In the genomic region with DNA sequence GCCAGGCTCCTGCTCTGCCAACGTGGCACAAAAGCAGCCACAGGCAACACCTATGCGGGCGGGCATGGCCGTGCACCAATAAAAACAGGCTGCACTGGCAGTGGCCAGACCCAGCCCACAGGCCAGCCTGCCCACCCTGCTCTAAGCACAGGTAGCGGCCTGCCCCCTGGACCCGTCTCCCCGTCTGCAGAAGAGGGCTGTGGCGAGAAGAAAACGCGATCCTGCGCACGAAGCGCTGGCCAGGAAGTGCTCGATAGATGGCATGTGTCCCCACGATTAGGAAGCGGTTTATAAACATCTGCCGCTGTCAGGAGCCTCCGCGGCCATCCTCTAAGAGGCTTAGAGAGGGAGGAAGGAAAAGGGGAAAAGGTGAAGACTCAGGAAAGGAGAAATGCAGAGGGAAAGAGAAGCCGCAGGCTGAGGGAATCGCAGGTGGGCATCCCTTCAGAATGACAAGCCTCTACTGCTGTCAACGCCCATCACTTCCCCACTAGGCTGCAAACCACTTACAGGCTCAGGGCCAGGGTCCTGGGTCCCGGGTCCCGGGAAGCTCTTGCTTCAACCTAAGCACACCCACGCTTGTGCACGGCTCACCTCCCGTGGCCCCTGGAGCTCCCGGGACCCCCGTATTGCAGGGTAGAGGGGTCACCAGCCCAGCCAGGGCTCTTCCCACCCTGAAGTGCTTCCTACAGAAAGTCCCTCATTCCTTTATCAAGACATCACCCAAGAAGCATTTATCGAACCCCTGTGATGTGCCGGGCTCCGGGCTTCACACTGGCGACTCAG, we compare ENCODE assay signal across 29 cellular contexts. TPM values are rescaled to one million over a fixed set of nuclear protein-coding genes. Genes with fewer than 3 reads are reported as not detected.
DNase-seq lines count a peak whose midpoint lies in the region; ATAC-seq, FAIRE-seq and TF ChIP-seq lines count a peak whose summit lies in the region.
"Had no signal": no experiment of that assay in that cellular context is flagged by ENCODE, and none has a peak within 500 bp of the region (broad histone marks: within the 10 kb centered on the region; RNA-seq: fewer than 3 reads in every experiment).

No MANE protein-coding gene starts in this region.

- TF ChIP-seq RAD21 in liver (IDR thresholded peaks at IDR 0.05): no peak

- H3K9me3 ChIP-seq in liver (ENCODE audit: control insufficient read depth in 4 of 4, low read length in 3 of 4): no peaks in the 10 kb centered on the region
- H3K9me3 ChIP-seq in prostate gland: no peaks in the 10 kb centered on the region
- H3K9me3 ChIP-seq in transverse colon: no peaks in the 10 kb centered on the region
- H3K9me3 ChIP-seq: breast epithelium, psoas muscle, SJSA1, testis had no signal

- no peak overlapping the region for H3K4me3 Mint-ChIP-seq in activated T-cell treated with anti-CD3 and anti-CD28 coated beads, Interleukin-2, amount 50 U/mL, for 72 hours
- no peak overlapping the region for H3K4me3 Mint-ChIP-seq in WTC11
- H3K4me3 Mint-ChIP-seq in activated CD4-positive, alpha-beta T cell treated with anti-CD3 and anti-CD28 coated beads, Interleukin-2, amount 10 ng/mL, durations not matched to agents 24 days and 14 days: no peak overlapping the region
- H3K4me3 Mint-ChIP-seq: CD4-positive, CD25-positive, alpha-beta regulatory T cell; T-cell had no signal

- H3K27me3 Mint-ChIP-seq in activated T-cell treated with anti-CD3 and anti-CD28 coated beads, Interleukin-2, amount 50 U/mL, for 72 hours (ENCODE audit: low read depth): no peaks in the 10 kb centered on the region
- no peaks in the 10 kb centered on the region for H3K27me3 Mint-ChIP-seq in WTC11 (ENCODE audit: low read depth)
- no peaks in the 10 kb centered on the region for H3K27me3 Mint-ChIP-seq in activated CD4-positive, alpha-beta T cell treated with anti-CD3 and anti-CD28 coated beads, Interleukin-2, amount 10 ng/mL, durations not matched to agents 24 days and 14 days
- H3K27me3 Mint-ChIP-seq: CD4-positive, CD25-positive, alpha-beta regulatory T cell; T-cell had no signal

- peaks cover 10% of the 10 kb centered on the region for H3K4me1 Mint-ChIP-seq in activated T-cell treated with anti-CD3 and anti-CD28 coated beads, Interleukin-2, amount 50 U/mL, for 72 hours (ENCODE audit: low read depth)
- H3K4me1 Mint-ChIP-seq in WTC11: peaks cover 40% of the 10 kb centered on the region
- peaks cover 7% of the 10 kb centered on the region for H3K4me1 Mint-ChIP-seq in activated CD4-positive, alpha-beta T cell treated with anti-CD3 and anti-CD28 coated beads, Interleukin-2, amount 10 ng/mL, durations not matched to agents 24 days and 14 days

- TF ChIP-seq POLR2A in prostate gland (IDR thresholded peaks at IDR 0.05) (no peak), transverse colon (IDR thresholded peaks at IDR 0.05) (no peak)

- in situ Hi-C loops in transverse colon (cut with MboI; ENCODE audit: low pct_ligation_motif_present in 1 of 4, low pct_unique_long_range_greater_than_20kb in 1 of 4, low sequenced_read_pairs in 3 of 4): no loop called here

- intact Hi-C loops in prostate gland (cut with DNase I): no loop called here
- intact Hi-C loops in activated CD4-positive, alpha-beta T cell treated with anti-CD3 and anti-CD28 coated beads, Interleukin-2, amount 10 ng/mL, durations not matched to agents 24 days and 14 days (cut with micrococcal nuclease): no loop called here
- intact Hi-C loops in transverse colon (cut with DNase I; ENCODE audit: low total_unique reads): no loop called here

- CTCF ChIA-PET in WTC11 (lab: Charles Lee): interaction anchor here (3.3 to 3.8 kb wide), 2 partner anchors 9 to 51 kb away, joined by 36 to 39 read pairs; no protein-coding TSS in a partner anchor

- H3K27ac Mint-ChIP-seq in activated T-cell treated with anti-CD3 and anti-CD28 coated beads, Interleukin-2, amount 50 U/mL, for 72 hours: peak overlapping the region; percentile 45
- H3K27ac Mint-ChIP-seq in WTC11: 0 out of 2 replicates have a peak overlapping the region, but pooled peaks have one; percentile 15
- H3K27ac Mint-ChIP-seq in activated CD4-positive, alpha-beta T cell treated with anti-CD3 and anti-CD28 coated beads, Interleukin-2, amount 10 ng/mL, durations not matched to agents 24 days and 14 days: no peak overlapping the region

- H3K36me3 ChIP-seq in liver (ENCODE audit: control insufficient read depth in 4 of 4, insufficient read depth in 3 of 4, low read depth in 1 of 4, low read length in 3 of 4) (peaks cover 0 to 9% (median 2%) of the 10 kb centered on the region in 4 donors), prostate gland (no peaks in the 10 kb centered on the region), transverse colon (peaks cover 0 to 13% (median 0%) of the 10 kb centered on the region in 4 donors)
- H3K36me3 ChIP-seq: breast epithelium had no signal

- H3K4me3 ChIP-seq in liver (ENCODE audit: low read depth in 1 of 3, low read length in 3 of 3) (peak overlapping the region; percentile 17 to 59 (median 47)), prostate gland (no peak overlapping the region), transverse colon (no peak overlapping the region)
- H3K4me3 ChIP-seq: breast epithelium, psoas muscle, SJSA1, testis had no signal

- WGBS in liver: 51% methylated on average over 33 of the region's 33 CpGs
- 60% methylated on average over 32 of the region's 33 CpGs for WGBS in prostate gland
- 73 to 89% methylated on average over 9 to 33 of the region's 33 CpGs for WGBS in transverse colon (ENCODE audit: low coverage in 1 of 2), 2 donors

- DNase-seq in activated T-cell treated with anti-CD3 and anti-CD28 coated beads, Interleukin-2, amount 50 U/mL, for 72 hours: no peak
- no peak for DNase-seq in activated T-cell treated with anti-CD3 and anti-CD28 coated beads for 4 hours
- no peak for DNase-seq in WTC11 (ENCODE audit: low spot score)
- peak; percentile 53 for DNase-seq in prostate gland (ENCODE audit: low spot score)
- DNase-seq in activated CD4-positive, alpha-beta T cell treated with anti-CD3 and anti-CD28 coated beads, Interleukin-2, amount 10 ng/mL, durations not matched to agents 24 days and 14 days: no peak
- DNase-seq in transverse colon: no peak
- no peak for DNase-seq in RCC 7860 (ENCODE audit: low spot score)
- DNase-seq: activated CD4-positive, alpha-beta T cell treated with anti-CD3 and anti-CD28 coated beads for 1 hour; activated CD8-positive, alpha-beta memory T cell treated with anti-CD3 and anti-CD28 coated beads for 24 hours; activated T-cell treated with anti-CD3 and anti-CD28 coated beads, Interleukin-2, amount 50 U/mL, for 1 hour; amygdala; CD4-positive, CD25-positive, alpha-beta regulatory T cell; DMS 273 treated with DMSO at 0.1 percent for 48 hours; glutamatergic neuron; GOT3; IMR-90; NCI-H1048; NCI-H2029 treated with DMSO at 0.1 percent for 48 hours; NCI-H226; NCI-H69; psoas muscle; stimulated activated CD4-positive, alpha-beta T cell treated with anti-CD3 and anti-CD28 coated beads, Interleukin-4, amount 100 ng/mL, for 4 hours; stimulated activated naive CD4-positive, alpha-beta T cell treated with Interleukin-2 at 50 U/mL for 16 hours; T-cell had no signal

- no peaks in the 10 kb centered on the region for H3K27me3 ChIP-seq in liver (ENCODE audit: control insufficient read depth in 4 of 4, insufficient read depth in 4 of 4, low read length in 3 of 4)
- H3K27me3 ChIP-seq in prostate gland (replicated peaks; ENCODE audit: insufficient read depth): no peaks in the 10 kb centered on the region
- no peaks in the 10 kb centered on the region for H3K27me3 ChIP-seq in transverse colon
- H3K27me3 ChIP-seq: breast epithelium, SJSA1, testis had no signal

- no peak for TF ChIP-seq CTCF in WTC11 (IDR thresholded peaks at IDR 0.05)
- TF ChIP-seq CTCF in liver (IDR thresholded peaks at IDR 0.05; ENCODE audit: low read depth, low read length, missing input control): no peak
- no peak for TF ChIP-seq CTCF in prostate gland (IDR thresholded peaks at IDR 0.05)
- no peak for TF ChIP-seq CTCF in transverse colon (IDR thresholded peaks at IDR 0.05)

- peaks cover 3 to 13% of the 10 kb centered on the region in 2 donors for H3K36me3 Mint-ChIP-seq in activated T-cell treated with anti-CD3 and anti-CD28 coated beads, Interleukin-2, amount 50 U/mL, for 72 hours (ENCODE audit: insufficient read depth in 2 of 2)
- peaks cover 41% of the 10 kb centered on the region for H3K36me3 Mint-ChIP-seq in WTC11
- peaks cover 27% of the 10 kb centered on the region for H3K36me3 Mint-ChIP-seq in activated CD4-positive, alpha-beta T cell treated with anti-CD3 and anti-CD28 coated beads, Interleukin-2, amount 10 ng/mL, durations not matched to agents 24 days and 14 days (ENCODE audit: low read depth)

- POLR2A ChIA-PET in WTC11 (lab: Charles Lee): no interaction called here

- peaks cover 40 to 71% (median 59%) of the 10 kb centered on the region in 4 donors for H3K4me1 ChIP-seq in liver (ENCODE audit: control insufficient read depth in 4 of 4, insufficient read depth in 4 of 4, low read length in 3 of 4)
- peaks cover 46% of the 10 kb centered on the region for H3K4me1 ChIP-seq in prostate gland (replicated peaks)
- peaks cover 21 to 42% (median 31%) of the 10 kb centered on the region in 4 donors for H3K4me1 ChIP-seq in transverse colon

- H3K9me3 Mint-ChIP-seq in activated T-cell treated with anti-CD3 and anti-CD28 coated beads, Interleukin-2, amount 50 U/mL, for 72 hours: no peaks in the 10 kb centered on the region
- H3K9me3 Mint-ChIP-seq in WTC11: no peaks in the 10 kb centered on the region
- no peaks in the 10 kb centered on the region for H3K9me3 Mint-ChIP-seq in activated CD4-positive, alpha-beta T cell treated with anti-CD3 and anti-CD28 coated beads, Interleukin-2, amount 10 ng/mL, durations not matched to agents 24 days and 14 days
- H3K9me3 Mint-ChIP-seq: CD4-positive, CD25-positive, alpha-beta regulatory T cell; T-cell had no signal

- H3K27ac ChIP-seq in liver (ENCODE audit: low read depth in 1 of 2, low read length in 2 of 2): peak overlapping the region; percentile 94 to 96
- H3K27ac ChIP-seq in prostate gland: peak overlapping the region; percentile 12 to 35
- H3K27ac ChIP-seq in transverse colon: no peak overlapping the region
- H3K27ac ChIP-seq: breast epithelium, psoas muscle, SJSA1, testis had no signal

- no peak overlapping the region for H3K9ac ChIP-seq in liver (ENCODE audit: low read depth in 1 of 2, low read length in 2 of 2)

- no peak for ATAC-seq in activated T-cell treated with anti-CD3 and anti-CD28 coated beads, Interleukin-2, amount 50 U/mL, for 72 hours (replicated peaks in 1 of 2)
- no peak for ATAC-seq in WTC11
- ATAC-seq: psoas muscle, T-cell had no signal

- no peak for TF ChIP-seq EP300 in transverse colon (IDR thresholded peaks at IDR 0.05; ENCODE audit: low read depth)

- no peak for FAIRE-seq in RCC 7860 (lab: Jason Lieb, UNC)
- FAIRE-seq: islet of Langerhans had no signal

RNA-seq across cellular contexts. Expression of gene MLLT1, which starts 10.5 kb away (rescaled TPM):
- total RNA-seq in activated T-cell treated with anti-CD3 and anti-CD28 coated beads, Interleukin-2, amount 50 U/mL, for 72 hours: 10 to 100 TPM; 39.9 to 44.5 TPM
- 49.9 to 58.2 TPM (median 50.2 TPM) in 3 replicates for total RNA-seq in WTC11 (2021)
- total RNA-seq in liver: 1 to 10 TPM; 2.1 to 6.9 TPM
- polyA plus RNA-seq in liver: 10 to 100 TPM in 1 of 2 donors, 1 to 10 TPM in 1; 7.7 to 15.6 TPM
- total RNA-seq in prostate gland: 10 to 100 TPM; 39.9 to 41.4 TPM
- 67.5 and 74.3 TPM in 2 replicates for total RNA-seq in activated CD4-positive, alpha-beta T cell treated with anti-CD3 and anti-CD28 coated beads, Interleukin-2, amount 10 ng/mL, durations not matched to agents 24 days and 14 days
- 10 to 100 TPM; 12.3 to 34.6 (median 19.7) TPM for total RNA-seq in transverse colon

Comparison
In these comparisons a context has a peak if more than half of its experiments do, and no peak if none do; other contexts are left out.
1. H3K27ac ChIP-seq: peak in liver (2 of 2) and prostate gland (2 of 2); none in transverse colon (0 of 4).
2. H3K4me3 ChIP-seq: peak in liver (3 of 3); none in prostate gland (0 of 2) and transverse colon (0 of 4).